Comparison of ENCODE assay signal across 27 cellular contexts in the genomic region with DNA sequence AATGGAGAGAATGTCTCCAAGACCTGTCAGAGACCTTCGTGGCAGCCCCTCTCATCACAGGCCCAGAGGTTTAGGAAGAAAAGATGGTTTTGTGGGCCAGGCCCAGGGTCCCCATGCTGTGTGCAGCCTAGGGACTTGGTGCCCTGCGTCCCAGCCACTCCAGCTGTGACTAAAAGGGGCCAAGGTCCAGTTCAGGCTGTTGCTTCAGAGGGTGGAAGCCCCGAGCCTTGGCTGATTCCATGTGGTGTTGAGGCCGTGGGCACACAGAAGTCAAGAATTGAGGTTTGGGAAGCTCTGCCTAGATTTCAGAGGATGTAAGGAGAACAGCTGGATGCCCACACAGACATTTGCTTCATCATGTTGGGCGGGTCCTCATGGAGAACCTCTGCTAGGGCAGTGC.
"Had no signal": no experiment of that assay in that cellular context is flagged by ENCODE, and none has a peak within 500 bp of the region (broad histone marks: within the 10 kb centered on the region; RNA-seq: fewer than 3 reads in every experiment).

No MANE protein-coding gene starts in this region.

- H3K27ac Mint-ChIP-seq: dendritic cell treated with granulocyte-macrophage colony-stimulating factor and Interleukin-4, amounts not matched to agents 40 ng/mL and 50 ng/mL, for 4 days; endodermal cell had no signal

- H3K9me3 Mint-ChIP-seq: dendritic cell treated with granulocyte-macrophage colony-stimulating factor and Interleukin-4, amounts not matched to agents 40 ng/mL and 50 ng/mL, for 4 days; endodermal cell had no signal

- ATAC-seq: esophagus mucosa, foreskin keratinocyte, gastrocnemius medialis, gastroesophageal sphincter, heart left ventricle, heart right ventricle had no signal

- H3K36me3 ChIP-seq: colonic mucosa, esophagus muscularis mucosa, esophagus squamous epithelium, gastrocnemius medialis, gastroesophageal sphincter, heart left ventricle, heart right ventricle had no signal

- H3K27ac ChIP-seq: colonic mucosa, coronary artery, dorsolateral prefrontal cortex, epithelial cell of prostate, esophagus muscularis mucosa, esophagus squamous epithelium, foreskin keratinocyte, gastrocnemius medialis, gastroesophageal sphincter, heart left ventricle, heart right ventricle had no signal

- FAIRE-seq: colon, endometrium, endothelial cell of umbilical vein, frontal cortex had no signal

- H3K4me3 ChIP-seq: colonic mucosa, coronary artery, dorsolateral prefrontal cortex, esophagus muscularis mucosa, esophagus squamous epithelium, gastrocnemius medialis, gastroesophageal sphincter, heart left ventricle, heart right ventricle had no signal

- H3K9me3 ChIP-seq: colonic mucosa, esophagus muscularis mucosa, esophagus squamous epithelium, gastrocnemius medialis, gastroesophageal sphincter, heart left ventricle, heart right ventricle had no signal

- H3K27me3 ChIP-seq: colonic mucosa, dorsolateral prefrontal cortex, gastrocnemius medialis, heart left ventricle, heart right ventricle had no signal

- H3K4me1 ChIP-seq: foreskin keratinocyte had no signal

- H3K4me3 Mint-ChIP-seq: dendritic cell treated with granulocyte-macrophage colony-stimulating factor and Interleukin-4, amounts not matched to agents 40 ng/mL and 50 ng/mL, for 4 days; endodermal cell had no signal

- DNase-seq: colonic mucosa; cortex of kidney; dermis blood vessel endothelial cell; dorsolateral prefrontal cortex; effector CD4-positive, alpha-beta T cell; effector CD8-positive, alpha-beta T cell; effector memory CD4-positive, alpha-beta T cell; endodermal cell; erythroblast; esophagus squamous epithelium; foreskin fibroblast; foreskin keratinocyte; foreskin melanocyte; gastrocnemius medialis; glutamatergic neuron; heart left ventricle; heart right ventricle had no signal
